Comparison of ENCODE assay signal across 1 cellular context in the genomic region with DNA sequence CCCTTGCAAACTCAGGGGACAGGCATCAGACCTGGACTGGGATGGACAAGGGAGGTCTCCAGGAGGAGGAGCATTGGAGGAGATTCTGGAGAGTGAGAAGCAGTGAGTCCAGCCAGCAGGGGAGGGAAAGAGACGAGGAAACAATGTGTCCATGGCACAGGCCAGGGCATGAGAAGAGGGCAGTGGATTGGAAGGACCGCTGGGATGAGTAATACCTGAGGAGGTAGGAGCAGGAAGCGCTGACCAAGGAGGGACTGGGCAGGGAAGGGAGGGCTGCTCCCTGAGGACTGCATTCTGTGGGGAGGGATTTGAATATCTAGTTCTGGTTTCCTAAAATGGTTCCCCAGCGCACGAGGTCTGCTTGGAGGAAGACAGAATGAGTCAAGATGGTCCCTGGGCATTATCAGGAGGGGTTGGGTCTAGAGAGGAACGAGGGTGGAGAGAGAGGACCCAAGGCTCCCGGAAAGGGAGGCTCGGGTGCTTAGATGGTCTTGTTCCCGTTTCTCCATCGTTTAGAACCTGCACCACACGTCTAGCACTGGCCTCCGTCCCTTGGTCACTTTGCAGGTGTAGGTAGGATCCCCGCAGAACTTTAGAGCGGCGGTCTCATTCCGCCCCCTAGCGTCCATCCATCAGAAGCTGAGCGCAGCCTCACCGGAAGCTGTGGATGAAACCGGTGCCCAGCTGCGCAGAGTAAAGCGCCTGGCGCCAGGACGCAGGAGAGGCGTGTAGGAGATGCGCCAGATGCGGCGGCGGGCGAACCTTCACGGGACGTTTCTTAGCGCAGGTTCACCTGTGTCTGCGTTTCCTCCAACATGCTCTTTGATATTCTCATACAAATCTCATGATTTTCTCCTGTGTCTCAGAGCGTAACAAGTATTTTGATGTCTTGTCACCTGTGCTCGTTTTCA.
TF ChIP-seq lines count a peak whose summit lies in the region.

No MANE protein-coding gene starts in this region.

TF ChIP-seq in HepG2, 621 proteins besides CTCF, POLR2A, EP300 and RAD21 (continued from another document):
- TF ChIP-seq, protein P1, sequence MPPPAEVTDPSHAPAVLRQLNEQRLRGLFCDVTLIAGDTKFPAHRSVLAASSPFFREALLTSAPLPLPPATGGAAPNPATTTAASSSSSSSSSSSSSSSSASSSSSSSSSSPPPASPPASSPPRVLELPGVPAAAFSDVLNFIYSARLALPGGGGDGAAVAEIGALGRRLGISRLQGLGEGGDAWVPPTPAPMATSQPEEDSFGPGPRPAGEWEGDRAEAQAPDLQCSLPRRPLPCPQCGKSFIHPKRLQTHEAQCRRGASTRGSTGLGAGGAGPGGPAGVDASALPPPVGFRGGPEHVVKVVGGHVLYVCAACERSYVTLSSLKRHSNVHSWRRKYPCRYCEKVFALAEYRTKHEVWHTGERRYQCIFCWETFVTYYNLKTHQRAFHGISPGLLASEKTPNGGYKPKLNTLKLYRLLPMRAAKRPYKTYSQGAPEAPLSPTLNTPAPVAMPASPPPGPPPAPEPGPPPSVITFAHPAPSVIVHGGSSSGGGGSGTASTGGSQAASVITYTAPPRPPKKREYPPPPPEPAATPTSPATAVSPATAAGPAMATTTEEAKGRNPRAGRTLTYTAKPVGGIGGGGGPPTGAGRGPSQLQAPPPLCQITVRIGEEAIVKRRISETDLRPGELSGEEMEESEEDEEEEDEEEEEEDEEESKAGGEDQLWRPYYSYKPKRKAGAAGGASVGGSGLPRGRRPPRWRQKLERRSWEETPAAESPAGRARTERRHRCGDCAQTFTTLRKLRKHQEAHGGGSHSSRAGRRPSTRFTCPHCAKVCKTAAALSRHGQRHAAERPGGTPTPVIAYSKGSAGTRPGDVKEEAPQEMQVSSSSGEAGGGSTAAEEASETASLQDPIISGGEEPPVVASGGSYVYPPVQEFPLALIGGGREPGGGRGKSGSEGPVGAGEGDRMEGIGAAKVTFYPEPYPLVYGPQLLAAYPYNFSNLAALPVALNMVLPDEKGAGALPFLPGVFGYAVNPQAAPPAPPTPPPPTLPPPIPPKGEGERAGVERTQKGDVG (CRISPR knock-in tag; IDR thresholded peaks at IDR 0.05; ENCODE audit: borderline replicate concordance) = no peak
TF ChIP-seq in HepG2: peak in this region for 31.
